1 cellular context compared by ENCODE assay signal in genomic region chr6:168334072-168334471, GRCh38.
TF ChIP-seq lines count a peak whose summit lies in the region.

No MANE protein-coding gene starts in this region.

TF ChIP-seq in K562, 482 proteins besides CTCF, POLR2A, EP300 and RAD21:
- TF ChIP-seq PBX2 (CRISPR knock-in tag; IDR thresholded peaks at IDR 0.05; ENCODE audit: low read depth) (no peak), PBX2 (tag; conservative IDR thresholded peaks at IDR 0.05; ENCODE audit: low read depth) (peak; percentile 46), ZNF436 (CRISPR knock-in tag; IDR thresholded peaks at IDR 0.05) (no peak)
